ENCODE assay signal across 8 cellular contexts in genomic region chr15:29269485-29270168, GRCh38. TPM values are rescaled to one million over a fixed set of nuclear protein-coding genes. Genes with fewer than 3 reads are reported as not detected.
A peak's percentile ranks its signal among the peaks of the same experiment; 100 is the strongest.
DNase-seq lines count a peak whose midpoint lies in the region; ATAC-seq and TF ChIP-seq lines count a peak whose summit lies in the region.

Gene NSMCE3 (minus strand): TSS chr15:29269822. CDS start chr15:29269705, 117 bp downstream.

- H3K36me3 ChIP-seq in RWPE2 (ENCODE audit: low read depth) (no peaks in the 10 kb centered on the region), stomach (no peaks in the 10 kb centered on the region)

- H3K9me3 ChIP-seq in RWPE2 (ENCODE audit: severe bottlenecking) = no peaks in the 10 kb centered on the region
- no peaks in the 10 kb centered on the region for H3K9me3 ChIP-seq in stomach

- H3K27me3 Mint-ChIP-seq in neural crest cell (ENCODE audit: low read depth) = no peaks in the 10 kb centered on the region

- peak within 1 kb of the TSS; percentile 97 for H3K4me3 Mint-ChIP-seq in neural crest cell

- peak within 1 kb of the TSS; percentile 98 for H3K27ac Mint-ChIP-seq in neural crest cell (ENCODE audit: unreplicated experiment)

- TF ChIP-seq EP300 in stomach (IDR thresholded peaks at IDR 0.05) = no peak

- TF ChIP-seq CTCF in RWPE2 (IDR thresholded peaks at IDR 0.05; ENCODE audit: poor library complexity, severe bottlenecking) (no peak), foreskin fibroblast (IDR thresholded peaks at IDR 0.05; ENCODE audit: low read depth, low read length) (no peak), neural crest cell (conservative IDR thresholded peaks at IDR 0.05) (no peak), stomach (IDR thresholded peaks at IDR 0.05) (no peak)

- H3K27me3 ChIP-seq in RWPE2 (ENCODE audit: insufficient read depth, poor library complexity, severe bottlenecking) (no peaks in the 10 kb centered on the region), stomach (no peaks in the 10 kb centered on the region)

- WGBS in stomach, 5 donors = 0 to 1% (median 0%) methylated on average over 31 to 68 of the region's 68 CpGs

- H3K4me1 Mint-ChIP-seq in neural crest cell = peaks cover 54% of the 10 kb centered on the region

- DNase-seq in EH (ENCODE audit: low read depth) (peak; percentile 87), GOT3 (lab: John Stamatoyannopoulos, UW) (peak; percentile 50), LHCN-M2 (ENCODE audit: low read depth) (peak; percentile 82), RWPE2 (ENCODE audit: low spot score) (peak; percentile 92), foreskin fibroblast (peak; percentile 88 to 97), neural crest cell (ENCODE audit: low read depth, low spot score) (peak; percentile 79), stomach (peak; percentile 90)
- DNase-seq in activated effector memory CD4-positive, alpha-beta T cell treated with anti-CD3 and anti-CD28 coated beads, Interleukin-2, amount 50 U/mL, for 16 hours = peak; percentile 96

- peak within 1 kb of the TSS; percentile 75 for H3K27ac ChIP-seq in RWPE2 (ENCODE audit: poor library complexity, severe bottlenecking)
- peak within 1 kb of the TSS; percentile 90 to 97 (median 93) for H3K27ac ChIP-seq in stomach

- H3K36me3 Mint-ChIP-seq in neural crest cell (ENCODE audit: low read depth) = no peaks in the 10 kb centered on the region

- TF ChIP-seq POLR2A in stomach (IDR thresholded peaks at IDR 0.05) = peak in 2 of 4 donors; percentile 57 to 62

- H3K9me3 Mint-ChIP-seq in neural crest cell = no peaks in the 10 kb centered on the region

- peak within 1 kb of the TSS; percentile 61 for H3K4me3 ChIP-seq in RWPE2 (ENCODE audit: severe bottlenecking)
- H3K4me3 ChIP-seq in foreskin fibroblast (ENCODE audit: low read depth in 1 of 2, low read length in 2 of 2) = peak within 1 kb of the TSS; percentile 83 to 91
- H3K4me3 ChIP-seq in stomach = peak within 1 kb of the TSS; percentile 78 to 93 (median 90)

- H3K4me1 ChIP-seq in RWPE2 (ENCODE audit: insufficient read depth, poor library complexity, severe bottlenecking) (peaks cover 26% of the 10 kb centered on the region), stomach (peaks cover 0 to 35% (median 29%) of the 10 kb centered on the region in 4 donors)

- intact Hi-C loops in stomach (cut with DNase I; ENCODE audit: low total_unique reads) = no loop called here

- peak; percentile 90 for ATAC-seq in RWPE2 (ENCODE audit: low read depth)

RNA-seq across cellular contexts. Expression of gene NSMCE3, which starts in this region (rescaled TPM):
- total RNA-seq in LHCN-M2 (2014; rRNA removed) (13.1 and 13.8 TPM in 2 replicates), neural crest cell (11.9 and 12.5 TPM in 2 replicates), stomach (1 to 10 TPM; 1.2 to 6.1 (median 4.5) TPM)
- 5.4 TPM for polyA plus RNA-seq in LHCN-M2 (2012)
- 1 to 10 TPM; 2.1 to 5.2 (median 3.1) TPM for polyA plus RNA-seq in stomach

Comparison
In these comparisons a context has a peak if more than half of its experiments do, and no peak if none do; other contexts are left out.
1. Peak in every context shown above with its lines: DNase-seq, ATAC-seq, H3K4me3 ChIP-seq and H3K27ac ChIP-seq.